ENCODE assay signal across 8 cellular contexts in genomic region chr2:101064868-101065549, GRCh38.
DNase-seq lines count a peak whose midpoint lies in the region; ATAC-seq and TF ChIP-seq lines count a peak whose summit lies in the region.

No MANE protein-coding gene starts in this region.

- ATAC-seq in GM21447 (IDR thresholded peaks at IDR 0.05; ENCODE audit: unreplicated experiment): no peak
- ATAC-seq in GM18502 (IDR thresholded peaks at IDR 0.05; ENCODE audit: poor library complexity, unreplicated experiment): no peak
- no peak for ATAC-seq in HG03354 (IDR thresholded peaks at IDR 0.05; ENCODE audit: poor library complexity, severe bottlenecking, unreplicated experiment)

- H3K27me3 ChIP-seq in brain microvascular endothelial cell (replicated peaks): no peaks in the 10 kb centered on the region

- no peak for TF ChIP-seq CTCF in brain microvascular endothelial cell (IDR thresholded peaks at IDR 0.05; ENCODE audit: low read depth, low read length, missing control alignments)
- no peak for TF ChIP-seq CTCF in GM13976 (IDR thresholded peaks at IDR 0.05; ENCODE audit: borderline replicate concordance, control extremely low read depth, extremely low read depth, insufficient read depth, missing control alignments)

- no peaks in the 10 kb centered on the region for H3K36me3 ChIP-seq in brain microvascular endothelial cell (replicated peaks)

- in situ Hi-C loops in brain microvascular endothelial cell (cut with HindIII; ENCODE audit: low pct_ligation_motif_present, low sequenced_read_pairs): no loop called here
- in situ Hi-C loops in GM13976 (cut with MboI; ENCODE audit: low sequenced_read_pairs, unreplicated experiment): no loop called here

- no peak overlapping the region for H3K4me3 ChIP-seq in brain microvascular endothelial cell (ENCODE audit: low read depth, low read length)

- DNase-seq in DMS153 treated with DMSO at 0.1 percent for 48 hours (lab: John Stamatoyannopoulos, UW; ENCODE audit: unreplicated experiment) (peak; percentile 55), HS-5 (ENCODE audit: low read depth) (peak; percentile 18), brain microvascular endothelial cell (peak; percentile 40), medulla oblongata (ENCODE audit: extremely low spot score) (peak; percentile 14), GM13976 (ENCODE audit: low spot score) (no peak)

- H3K27ac ChIP-seq in brain microvascular endothelial cell: no peak overlapping the region
